In the genomic region with DNA sequence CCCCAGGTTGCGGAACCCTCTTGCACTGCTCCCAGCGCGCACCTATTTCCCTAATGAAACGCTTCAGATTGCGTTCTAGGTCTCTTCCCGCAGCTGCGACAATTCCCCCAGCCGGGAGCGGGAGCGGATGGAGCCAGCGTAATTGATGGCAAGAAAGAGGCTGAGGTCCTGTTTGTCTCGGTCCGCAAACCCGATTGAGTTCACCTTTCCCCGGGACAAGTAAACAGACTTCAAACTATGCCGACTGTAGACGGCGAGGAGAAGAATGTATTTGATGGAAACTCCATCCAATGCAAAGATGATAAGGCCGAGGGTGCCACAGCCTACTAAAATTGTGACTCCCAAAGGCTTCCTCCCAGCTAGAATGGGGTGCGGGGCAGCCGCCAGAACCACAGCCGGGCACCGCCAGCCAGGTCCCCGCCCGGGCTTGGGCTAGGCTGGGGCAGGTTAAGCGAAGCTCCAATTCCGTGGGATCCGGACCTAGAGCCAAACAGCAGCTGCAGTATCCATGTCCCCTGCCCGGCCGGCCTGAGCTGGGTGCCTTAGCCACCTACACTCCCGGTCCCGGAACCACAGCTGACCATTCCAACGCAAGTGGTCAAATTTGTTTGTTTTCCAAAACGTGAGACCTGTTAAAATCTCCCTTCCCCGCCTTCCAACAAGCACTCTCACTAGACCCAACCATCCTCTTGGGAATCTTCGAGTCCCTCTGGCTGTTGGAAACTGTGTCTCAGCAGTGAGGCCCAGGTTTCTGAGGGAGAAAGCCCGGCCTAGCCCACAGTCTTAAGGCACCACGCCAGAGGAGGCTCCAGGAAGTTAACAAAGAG, we compare ENCODE assay signal across 1 cellular context.
A peak's percentile ranks its signal among the peaks of the same experiment; 100 is the strongest.
TF ChIP-seq lines count a peak whose summit lies in the region.

No MANE protein-coding gene starts in this region.

TF ChIP-seq in H1, 55 proteins besides CTCF, POLR2A, EP300 and RAD21:
- TF ChIP-seq EZH2 (IDR thresholded peaks at IDR 0.05; ENCODE audit: low read depth, low read length, severe bottlenecking) (peak; percentile 98), SUZ12 (IDR thresholded peaks at IDR 0.05; ENCODE audit: low read length) (peak; percentile 99), RFX5 (IDR thresholded peaks at IDR 0.05; ENCODE audit: borderline replicate concordance, low read depth, low read length) (no peak), CBX8 (IDR thresholded peaks at IDR 0.05; ENCODE audit: borderline replicate concordance, low read depth, low read length) (0 out of 2 replicates have a peak, but pooled peaks have one; percentile 20), RNF2 (IDR thresholded peaks at IDR 0.05; ENCODE audit: borderline replicate concordance, low read depth, low read length, missing control alignments, poor library complexity, severe bottlenecking) (peak; percentile 91), SRF (IDR thresholded peaks at IDR 0.05; ENCODE audit: low read depth, low read length) (no peak)
